ENCODE assay signal across 10 cellular contexts in genomic region chr7:11613292-11613930, GRCh38.
DNase-seq lines count a peak whose midpoint lies in the region; ATAC-seq lines count a peak whose summit lies in the region.
"Had no signal": no experiment of that assay in that cellular context is flagged by ENCODE, and none has a peak within 500 bp of the region (broad histone marks: within the 10 kb centered on the region; RNA-seq: fewer than 3 reads in every experiment).

No MANE protein-coding gene starts in this region.

- ATAC-seq in GM18867 (IDR thresholded peaks at IDR 0.05; ENCODE audit: unreplicated experiment) (peak; percentile 94), GM21447 (IDR thresholded peaks at IDR 0.05; ENCODE audit: unreplicated experiment) (peak; percentile 72), HG03060 (IDR thresholded peaks at IDR 0.05; ENCODE audit: low read depth, unreplicated experiment) (peak; percentile 96)
- ATAC-seq: T-helper 17 cell had no signal

- DNase-seq in NCI-H69 (lab: John Stamatoyannopoulos, UW) = peak; percentile 79
- no peak for DNase-seq in NCI-H2081 (lab: John Stamatoyannopoulos, UW)
- DNase-seq in inferior parietal cortex (ENCODE audit: extremely low spot score) = no peak
- DNase-seq in HuH-7.5 (ENCODE audit: low spot score) = no peak
- no peak for DNase-seq in AG08395 (ENCODE audit: low spot score)
- DNase-seq: NCI-H2107, T-helper 17 cell had no signal
